Comparison of ENCODE assay signal across 17 cellular contexts in the genomic region with DNA sequence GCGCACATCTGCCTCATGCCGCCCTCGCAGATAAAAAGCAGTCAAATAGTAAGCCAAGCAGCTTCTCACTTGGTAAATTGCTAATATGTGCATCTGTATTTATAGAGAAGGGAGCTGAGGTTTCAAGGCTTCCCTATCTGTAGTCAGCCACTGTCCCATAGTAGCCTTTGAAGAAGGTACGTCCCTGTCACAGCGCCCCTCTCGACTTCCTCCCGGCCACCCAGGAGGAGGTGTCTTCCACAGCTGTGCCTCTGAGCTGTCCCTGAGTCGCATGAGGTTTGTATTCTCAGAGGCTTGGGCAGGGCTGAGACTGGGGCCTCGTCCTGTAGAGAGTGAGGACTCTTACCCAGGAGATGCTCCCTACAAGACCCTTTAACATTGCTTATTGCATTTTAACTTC. TPM values are rescaled to one million over a fixed set of nuclear protein-coding genes. Genes with fewer than 3 reads are reported as not detected.
DNase-seq lines count a peak whose midpoint lies in the region; ATAC-seq and TF ChIP-seq lines count a peak whose summit lies in the region.
"Had no signal": no experiment of that assay in that cellular context is flagged by ENCODE, and none has a peak within 500 bp of the region (broad histone marks: within the 10 kb centered on the region; RNA-seq: fewer than 3 reads in every experiment).

No MANE protein-coding gene starts in this region.

- H3K27me3 ChIP-seq in Caco-2 (replicated peaks; ENCODE audit: control insufficient read depth, insufficient read depth, low read length), result no peaks in the 10 kb centered on the region
- H3K27me3 ChIP-seq in endodermal cell (ENCODE audit: control insufficient read depth, insufficient read depth, low read length, poor library complexity, severe bottlenecking), result no peaks in the 10 kb centered on the region
- H3K27me3 ChIP-seq in vagina, result no peaks in the 10 kb centered on the region
- no peaks in the 10 kb centered on the region for H3K27me3 ChIP-seq in aorta (ENCODE audit: control insufficient read depth in 1 of 2, insufficient read depth in 2 of 2, low read length in 1 of 2)

- no peak overlapping the region for H3K4me3 Mint-ChIP-seq in Caco-2 (ENCODE audit: unreplicated experiment)
- H3K4me3 Mint-ChIP-seq in endodermal cell, result no peak overlapping the region
- H3K4me3 Mint-ChIP-seq in neural crest cell, result no peak overlapping the region
- H3K4me3 Mint-ChIP-seq: CD4-positive, alpha-beta memory T cell had no signal

- no TSS peak for BruUV-seq in Caco-2 (replicated peaks; lab: Mats Ljungman, UMichigan)

- H3K9me3 Mint-ChIP-seq in Caco-2 (ENCODE audit: unreplicated experiment) (peaks cover 10% of the 10 kb centered on the region), endodermal cell (no peaks in the 10 kb centered on the region), neural crest cell (no peaks in the 10 kb centered on the region)
- H3K9me3 Mint-ChIP-seq: CD4-positive, alpha-beta memory T cell had no signal

- H3K4me1 Mint-ChIP-seq in Caco-2 (ENCODE audit: low read depth, unreplicated experiment) (peaks cover 47% of the 10 kb centered on the region), endodermal cell (peaks cover 45% of the 10 kb centered on the region), neural crest cell (peaks cover 39% of the 10 kb centered on the region)
- H3K4me1 Mint-ChIP-seq: CD4-positive, alpha-beta memory T cell had no signal

- 64 to 74% methylated on average over 8 to 9 of the region's 9 CpGs for WGBS in endodermal cell (ENCODE audit: insufficient coverage in 1 of 2, insufficient read length in 1 of 2), 2 experiments
- WGBS in aorta, 2 donors, result 84 to 85% methylated on average over 9 of the region's 9 CpGs

- POLR2A ChIA-PET in Caco-2 (lab: Charles Lee) (no interaction called here), HEK293 (lab: Yijun Ruan, JAX) (interaction anchor here (1.5 kb wide), 1 partner anchor 24 kb away, joined by 4 read pairs; no protein-coding TSS in a partner anchor)

- no peak overlapping the region for H3K27ac ChIP-seq in HEK293 (ENCODE audit: extremely low read depth, low read depth, low read length)
- no peak overlapping the region for H3K27ac ChIP-seq in endodermal cell (ENCODE audit: low read depth, low read length)
- no peak overlapping the region for H3K27ac ChIP-seq in vagina
- H3K27ac ChIP-seq in aorta (ENCODE audit: low read depth in 1 of 2, low read length in 2 of 2), result no peak overlapping the region
- H3K27ac ChIP-seq: PC-9, SK-N-MC had no signal

- peaks cover 6% of the 10 kb centered on the region for H3K36me3 Mint-ChIP-seq in Caco-2 (ENCODE audit: insufficient read depth, unreplicated experiment)
- H3K36me3 Mint-ChIP-seq in endodermal cell (ENCODE audit: low read depth), result no peaks in the 10 kb centered on the region
- no peaks in the 10 kb centered on the region for H3K36me3 Mint-ChIP-seq in neural crest cell (ENCODE audit: low read depth)
- H3K36me3 Mint-ChIP-seq: CD4-positive, alpha-beta memory T cell had no signal

- no peak for TF ChIP-seq POLR2A in vagina (IDR thresholded peaks at IDR 0.05)

- DNase-seq in Caco-2 (peak in 1 of 2 experiments; percentile 34), endodermal cell (no peak), neural crest cell (ENCODE audit: low read depth, low spot score) (no peak), vagina (ENCODE audit: extremely low spot score in 2 of 2) (no peak), aorta (no peak), NCI-H446 treated with DMSO at 0.1 percent for 48 hours (lab: John Stamatoyannopoulos, UW) (no peak), COR-L47 (lab: John Stamatoyannopoulos, UW) (no peak)
- DNase-seq: ACHN; CD4-positive, alpha-beta memory T cell; DMS153; NCI-H1048; NCI-H187; NCI-H748 treated with DMSO at 0.1 percent for 48 hours; PC-9 had no signal

- no peaks in the 10 kb centered on the region for H3K36me3 ChIP-seq in Caco-2 (ENCODE audit: control insufficient read depth, insufficient read depth, low read length)
- no peaks in the 10 kb centered on the region for H3K36me3 ChIP-seq in HEK293 (ENCODE audit: control insufficient read depth in 2 of 2, insufficient read depth in 1 of 2, low read length in 2 of 2)
- no peaks in the 10 kb centered on the region for H3K36me3 ChIP-seq in endodermal cell (ENCODE audit: control insufficient read depth, insufficient read depth, low read length)
- H3K36me3 ChIP-seq in vagina, result no peaks in the 10 kb centered on the region
- no peaks in the 10 kb centered on the region for H3K36me3 ChIP-seq in aorta (ENCODE audit: control insufficient read depth in 1 of 2, insufficient read depth in 2 of 2, low read length in 1 of 2)

- H3K27me3 Mint-ChIP-seq in Caco-2 (ENCODE audit: insufficient read depth, unreplicated experiment), result no peaks in the 10 kb centered on the region
- H3K27me3 Mint-ChIP-seq in endodermal cell (ENCODE audit: insufficient read depth), result no peaks in the 10 kb centered on the region
- H3K27me3 Mint-ChIP-seq in neural crest cell (ENCODE audit: low read depth), result no peaks in the 10 kb centered on the region

- no peak overlapping the region for H3K4me3 ChIP-seq in Caco-2 (ENCODE audit: low read depth, low read length)
- H3K4me3 ChIP-seq in HEK293 (ENCODE audit: low read depth, low read length), result no peak overlapping the region
- H3K4me3 ChIP-seq in endodermal cell (ENCODE audit: low read length), result no peak overlapping the region
- H3K4me3 ChIP-seq in vagina, result no peak overlapping the region
- H3K4me3 ChIP-seq in aorta (ENCODE audit: low read length in 2 of 2), result no peak overlapping the region
- H3K4me3 ChIP-seq: PC-9, SK-N-MC had no signal

- H3K9me3 ChIP-seq in Caco-2, result 0 out of 2 replicates have a peak, but pooled peaks cover 6% of the 10 kb centered on the region
- no peaks in the 10 kb centered on the region for H3K9me3 ChIP-seq in HEK293 (ENCODE audit: control insufficient read depth, insufficient read depth, low read depth, low read length)
- H3K9me3 ChIP-seq in endodermal cell (ENCODE audit: control insufficient read depth, low read length), result no peaks in the 10 kb centered on the region
- H3K9me3 ChIP-seq in vagina, result no peaks in the 10 kb centered on the region
- no peaks in the 10 kb centered on the region for H3K9me3 ChIP-seq in aorta (ENCODE audit: control insufficient read depth, low read length)

- CTCF ChIA-PET in Caco-2 (lab: Charles Lee), result interaction anchor here (2.3 to 2.7 kb wide), 2 partner anchors 9 to 143 kb away, joined by 11 to 46 read pairs; no protein-coding TSS in a partner anchor
- CTCF ChIA-PET in HEK293 (lab: Yijun Ruan, JAX), result interaction anchor here (0.6 to 3.9 kb wide), 3 partner anchors 9 to 223 kb away, joined by 3 to 25 read pairs (median 6); no protein-coding TSS in a partner anchor

- ATAC-seq in aorta (ENCODE audit: low FRiP score), result no peak

- intact Hi-C loops in Caco-2 (cut with micrococcal nuclease; ENCODE audit: unreplicated experiment) (no loop called here), vagina (cut with DNase I) (no loop called here), aorta (cut with DNase I) (no loop called here)

- H3K4me1 ChIP-seq in Caco-2 (peaks cover 66% of the 10 kb centered on the region), HEK293 (ENCODE audit: control insufficient read depth, insufficient read depth, low read length) (no peaks in the 10 kb centered on the region), endodermal cell (ENCODE audit: control insufficient read depth, insufficient read depth, low read length) (peaks cover 21% of the 10 kb centered on the region), vagina (peaks cover under 1% of the 10 kb centered on the region), aorta (ENCODE audit: control insufficient read depth in 1 of 2, insufficient read depth in 2 of 2, low read length in 2 of 2) (no peaks in the 10 kb centered on the region)

- H3K27ac Mint-ChIP-seq in Caco-2 (ENCODE audit: unreplicated experiment) (peak overlapping the region; percentile 91), endodermal cell (peak overlapping the region; percentile 77), neural crest cell (ENCODE audit: unreplicated experiment) (peak overlapping the region; percentile 27)
- H3K27ac Mint-ChIP-seq: CD4-positive, alpha-beta memory T cell had no signal

- H3K9ac ChIP-seq in endodermal cell (ENCODE audit: extremely low read depth, low read length, poor library complexity, severe bottlenecking), result no peak overlapping the region

- TF ChIP-seq CTCF in Caco-2 (IDR thresholded peaks at IDR 0.05; ENCODE audit: insufficient read depth in 1 of 2, low read depth in 1 of 2, low read length in 1 of 2, severe bottlenecking in 1 of 2, unreplicated experiment in 1 of 2) (no peak), HEK293 (tag by site-specific recombination; IDR thresholded peaks at IDR 0.05) (no peak), endodermal cell (conservative IDR thresholded peaks at IDR 0.05) (no peak), neural crest cell (conservative IDR thresholded peaks at IDR 0.05) (no peak), vagina (IDR thresholded peaks at IDR 0.05) (no peak)

TF ChIP-seq in HEK293, 187 proteins besides CTCF, POLR2A, EP300 and RAD21 (continues in another document):
- TF ChIP-seq, protein P1, sequence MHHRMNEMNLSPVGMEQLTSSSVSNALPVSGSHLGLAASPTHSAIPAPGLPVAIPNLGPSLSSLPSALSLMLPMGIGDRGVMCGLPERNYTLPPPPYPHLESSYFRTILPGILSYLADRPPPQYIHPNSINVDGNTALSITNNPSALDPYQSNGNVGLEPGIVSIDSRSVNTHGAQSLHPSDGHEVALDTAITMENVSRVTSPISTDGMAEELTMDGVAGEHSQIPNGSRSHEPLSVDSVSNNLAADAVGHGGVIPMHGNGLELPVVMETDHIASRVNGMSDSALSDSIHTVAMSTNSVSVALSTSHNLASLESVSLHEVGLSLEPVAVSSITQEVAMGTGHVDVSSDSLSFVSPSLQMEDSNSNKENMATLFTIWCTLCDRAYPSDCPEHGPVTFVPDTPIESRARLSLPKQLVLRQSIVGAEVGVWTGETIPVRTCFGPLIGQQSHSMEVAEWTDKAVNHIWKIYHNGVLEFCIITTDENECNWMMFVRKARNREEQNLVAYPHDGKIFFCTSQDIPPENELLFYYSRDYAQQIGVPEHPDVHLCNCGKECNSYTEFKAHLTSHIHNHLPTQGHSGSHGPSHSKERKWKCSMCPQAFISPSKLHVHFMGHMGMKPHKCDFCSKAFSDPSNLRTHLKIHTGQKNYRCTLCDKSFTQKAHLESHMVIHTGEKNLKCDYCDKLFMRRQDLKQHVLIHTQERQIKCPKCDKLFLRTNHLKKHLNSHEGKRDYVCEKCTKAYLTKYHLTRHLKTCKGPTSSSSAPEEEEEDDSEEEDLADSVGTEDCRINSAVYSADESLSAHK (tag by site-specific recombination; IDR thresholded peaks at IDR 0.05), result peak; percentile 92
- no peak for TF ChIP-seq ZNF341 (tag by site-specific recombination; IDR thresholded peaks at IDR 0.05; ENCODE audit: low read depth)

RNA-seq across cellular contexts. Expression of a gene that starts 49.0 kb away (rescaled TPM):
- total RNA-seq in Caco-2 (2022) (1.6 and 3.0 TPM in 2 replicates), endodermal cell (1 to 10 TPM; 1.6 to 3.7 TPM), neural crest cell (1.4 and 1.5 TPM in 2 replicates), vagina (46.9 TPM), aorta (1 to 10 TPM; 4.5 to 7.3 TPM)
- 2.2 TPM for polyA plus RNA-seq in endodermal cell (2013, experiment 1 of 2)
- 3.2 TPM for polyA plus RNA-seq in endodermal cell (2013, experiment 2 of 2)
- 1 to 10 TPM; 1.8 to 1.9 TPM for polyA plus RNA-seq in aorta
- total RNA-seq: HT1080 had no signal

Comparison
In these comparisons a context has a peak if more than half of its experiments do, and no peak if none do; other contexts are left out.
1. H3K27ac Mint-ChIP-seq: peak in every context shown above with its lines; median percentile 91 in Caco-2; 77 in endodermal cell; 27 in neural crest cell.